In the genomic region with DNA sequence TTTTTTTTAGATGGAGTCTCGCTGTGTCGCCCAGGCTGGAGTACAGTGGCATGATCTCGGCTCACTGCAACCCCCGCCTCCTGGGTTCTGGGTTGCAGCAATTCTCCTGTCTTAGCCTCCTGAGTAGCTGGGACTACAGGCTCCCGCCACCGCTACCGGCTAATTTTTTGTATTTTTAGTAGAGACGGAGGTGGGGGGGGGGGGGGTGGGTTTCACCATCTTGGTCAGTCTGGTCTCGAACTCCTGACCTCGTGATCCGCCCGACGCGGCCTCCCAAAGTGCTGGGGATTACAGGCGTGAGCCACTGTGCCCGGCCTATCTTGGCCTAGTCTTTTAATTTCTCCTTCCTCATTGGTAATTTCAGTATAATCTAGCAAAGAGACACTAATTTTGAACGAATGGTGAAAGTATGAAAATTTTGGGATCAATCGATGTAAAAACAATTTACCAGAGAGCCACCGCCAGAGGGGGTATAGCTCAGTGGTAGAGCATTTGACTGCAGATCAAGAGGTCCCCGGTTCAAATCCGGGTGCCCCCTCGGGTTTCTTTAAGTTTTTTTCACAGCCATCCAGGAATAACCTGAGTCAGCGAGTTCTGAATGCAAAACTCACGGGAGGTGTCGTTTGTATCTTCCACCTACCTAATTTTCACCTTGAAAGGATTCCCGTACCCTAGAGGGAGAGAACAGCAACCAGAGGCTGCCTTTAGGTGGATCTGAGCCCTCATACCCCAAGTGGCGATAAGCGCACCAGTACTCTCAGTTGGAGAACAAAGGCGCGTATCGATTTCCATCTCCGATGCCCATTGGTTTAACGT, we compare ENCODE assay signal across 8 cellular contexts. TPM values are rescaled to one million over a fixed set of nuclear protein-coding genes. Genes with fewer than 3 reads are reported as not detected.
DNase-seq lines count a peak whose midpoint lies in the region; ATAC-seq, FAIRE-seq and TF ChIP-seq lines count a peak whose summit lies in the region.

No MANE protein-coding gene starts in this region.

- peak; percentile 66 for TF ChIP-seq CTCF in glutamatergic neuron (IDR thresholded peaks at IDR 0.05; ENCODE audit: partially characterized antibody, unreplicated experiment)

- H3K4me3 Mint-ChIP-seq in glutamatergic neuron (ENCODE audit: unreplicated experiment) = peak overlapping the region; percentile 86

- H3K9me3 ChIP-seq in HUES48 (ENCODE audit: control insufficient read depth, insufficient read depth, low read length) = no peaks in the 10 kb centered on the region

- H3K27ac ChIP-seq in HUES48 (ENCODE audit: low read depth, low read length) = peak overlapping the region; percentile 96

- H3K27me3 Mint-ChIP-seq in glutamatergic neuron (ENCODE audit: unreplicated experiment) = peaks cover 24% of the 10 kb centered on the region

- peaks cover 18% of the 10 kb centered on the region for H3K4me1 Mint-ChIP-seq in glutamatergic neuron (ENCODE audit: low read depth, unreplicated experiment)

- peaks cover 20% of the 10 kb centered on the region for H3K4me1 ChIP-seq in HUES48 (ENCODE audit: control insufficient read depth, insufficient read depth, low read length)

- no peaks in the 10 kb centered on the region for H3K27me3 ChIP-seq in HUES48 (ENCODE audit: control insufficient read depth, insufficient read depth, low read length)

- H3K4me3 ChIP-seq in HUES48 (ENCODE audit: low read depth, low read length) = peak overlapping the region; percentile 100

- ATAC-seq in GM18502 (IDR thresholded peaks at IDR 0.05; ENCODE audit: poor library complexity, unreplicated experiment) (no peak), HG03097 (IDR thresholded peaks at IDR 0.05; ENCODE audit: low FRiP score, unreplicated experiment) (no peak)

- no peaks in the 10 kb centered on the region for H3K36me3 Mint-ChIP-seq in glutamatergic neuron (ENCODE audit: unreplicated experiment)

- DNase-seq in C1 segment of cervical spinal cord (lab: John Stamatoyannopoulos, UW) (peak in 9 of 14 donors; percentile 18 to 82 (median 45)), RCC 7860 (ENCODE audit: low spot score) (peak; percentile 77), glutamatergic neuron (peak; percentile 71), posterior cingulate gyrus (peak in 6 of 10 donors; percentile 46 to 93 (median 66))
- peak in 3 of 4 experiments; percentile 16 to 57 (median 37) for DNase-seq in activated naive CD4-positive, alpha-beta T cell (lab: John Stamatoyannopoulos, UW)

- no peak for FAIRE-seq in RCC 7860 (lab: Jason Lieb, UNC)

- intact Hi-C loops in posterior cingulate gyrus (cut with DNase I) = loop anchor here (1.0 kb wide), 1 partner anchor 14 kb away; a partner anchor contains a TSS

- peaks cover 23% of the 10 kb centered on the region for H3K9me3 Mint-ChIP-seq in glutamatergic neuron (ENCODE audit: unreplicated experiment)

- H3K36me3 ChIP-seq in HUES48 (ENCODE audit: control insufficient read depth, insufficient read depth, low read length) = no peaks in the 10 kb centered on the region

- H3K9ac ChIP-seq in HUES48 (ENCODE audit: low read depth, low read length) = peak overlapping the region; percentile 56

- peak overlapping the region; percentile 85 for H3K27ac Mint-ChIP-seq in glutamatergic neuron (ENCODE audit: unreplicated experiment)

RNA-seq across cellular contexts. Expression of a gene that starts 2.5 kb away (rescaled TPM):
- 66.6 TPM for total RNA-seq in glutamatergic neuron (ENCODE audit: unreplicated experiment)

RNA-seq across cellular contexts. Expression of a gene that starts 13.9 kb away (rescaled TPM):
- 850 TPM for total RNA-seq in glutamatergic neuron (ENCODE audit: unreplicated experiment)

RNA-seq across cellular contexts. Expression of a gene that starts 42.3 kb away (rescaled TPM):
- total RNA-seq in glutamatergic neuron (ENCODE audit: unreplicated experiment) = 13.0 TPM
